In the genomic region with DNA sequence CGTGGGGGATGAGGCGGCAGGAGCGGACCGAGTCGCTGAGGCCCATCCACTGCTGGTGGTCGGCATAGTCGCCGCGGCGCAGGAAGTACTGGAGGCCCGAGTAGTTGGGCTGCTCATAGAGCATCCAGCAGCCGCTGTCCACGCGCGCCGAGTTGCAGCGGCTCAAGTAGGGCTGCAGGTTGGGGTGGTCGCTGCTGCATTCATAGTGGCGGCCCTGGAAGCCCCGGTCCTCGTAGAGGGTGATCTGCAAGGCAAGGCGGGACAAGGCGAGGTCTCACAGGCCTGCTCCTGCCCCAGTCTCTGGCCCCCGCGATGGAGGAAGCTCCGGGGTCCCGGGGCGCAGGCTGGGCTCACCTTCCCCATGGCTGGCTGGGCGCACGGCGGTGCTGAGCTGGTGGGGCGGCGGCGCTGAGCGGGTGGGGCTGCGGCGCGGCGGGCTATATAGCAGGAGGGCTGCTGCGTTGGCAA, we compare ENCODE assay signal across 2 cellular contexts.
TF ChIP-seq lines count a peak whose summit lies in the region.

A gene (minus strand): TSS at position 414 of the 468 bp plus-strand sequence. CDS start 51 bp downstream, at position 363.

TF ChIP-seq in GM23338, 12 proteins besides CTCF, POLR2A, EP300 and RAD21 (continued from another document):
- 0 out of 2 replicates have a peak, but pooled peaks have one; percentile 49 for TF ChIP-seq ZNF114 (CRISPR knock-in tag; IDR thresholded peaks at IDR 0.05)

TF ChIP-seq in WTC11, 78 proteins besides CTCF, POLR2A, EP300 and RAD21:
- TF ChIP-seq, protein P1, sequence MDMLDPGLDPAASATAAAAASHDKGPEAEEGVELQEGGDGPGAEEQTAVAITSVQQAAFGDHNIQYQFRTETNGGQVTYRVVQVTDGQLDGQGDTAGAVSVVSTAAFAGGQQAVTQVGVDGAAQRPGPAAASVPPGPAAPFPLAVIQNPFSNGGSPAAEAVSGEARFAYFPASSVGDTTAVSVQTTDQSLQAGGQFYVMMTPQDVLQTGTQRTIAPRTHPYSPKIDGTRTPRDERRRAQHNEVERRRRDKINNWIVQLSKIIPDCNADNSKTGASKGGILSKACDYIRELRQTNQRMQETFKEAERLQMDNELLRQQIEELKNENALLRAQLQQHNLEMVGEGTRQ (CRISPR knock-in tag; IDR thresholded peaks at IDR 0.05), result 0 out of 2 replicates have a peak, but pooled peaks have one; percentile 28
- TF ChIP-seq FOXK1 (CRISPR knock-in tag; IDR thresholded peaks at IDR 0.05) (peak; percentile 18; the same call in 1 of the 2 replicates), FOXP1 (CRISPR knock-in tag; IDR thresholded peaks at IDR 0.05; ENCODE audit: borderline replicate concordance) (peak; percentile 70; the same call in 1 of the 2 replicates)
- TF ChIP-seq, protein P2, sequence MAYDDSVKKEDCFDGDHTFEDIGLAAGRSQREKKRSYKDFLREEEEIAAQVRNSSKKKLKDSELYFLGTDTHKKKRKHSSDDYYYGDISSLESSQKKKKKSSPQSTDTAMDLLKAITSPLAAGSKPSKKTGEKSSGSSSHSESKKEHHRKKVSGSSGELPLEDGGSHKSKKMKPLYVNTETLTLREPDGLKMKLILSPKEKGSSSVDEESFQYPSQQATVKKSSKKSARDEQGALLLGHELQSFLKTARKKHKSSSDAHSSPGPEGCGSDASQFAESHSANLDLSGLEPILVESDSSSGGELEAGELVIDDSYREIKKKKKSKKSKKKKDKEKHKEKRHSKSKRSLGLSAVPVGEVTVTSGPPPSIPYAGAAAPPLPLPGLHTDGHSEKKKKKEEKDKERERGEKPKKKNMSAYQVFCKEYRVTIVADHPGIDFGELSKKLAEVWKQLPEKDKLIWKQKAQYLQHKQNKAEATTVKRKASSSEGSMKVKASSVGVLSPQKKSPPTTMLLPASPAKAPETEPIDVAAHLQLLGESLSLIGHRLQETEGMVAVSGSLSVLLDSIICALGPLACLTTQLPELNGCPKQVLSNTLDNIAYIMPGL (CRISPR knock-in tag; IDR thresholded peaks at IDR 0.05), result peak; percentile 33; the same call in 1 of the 2 replicates
- TF ChIP-seq, protein P3, sequence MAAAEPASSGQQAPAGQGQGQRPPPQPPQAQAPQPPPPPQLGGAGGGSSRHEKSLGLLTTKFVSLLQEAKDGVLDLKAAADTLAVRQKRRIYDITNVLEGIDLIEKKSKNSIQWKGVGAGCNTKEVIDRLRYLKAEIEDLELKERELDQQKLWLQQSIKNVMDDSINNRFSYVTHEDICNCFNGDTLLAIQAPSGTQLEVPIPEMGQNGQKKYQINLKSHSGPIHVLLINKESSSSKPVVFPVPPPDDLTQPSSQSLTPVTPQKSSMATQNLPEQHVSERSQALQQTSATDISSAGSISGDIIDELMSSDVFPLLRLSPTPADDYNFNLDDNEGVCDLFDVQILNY (CRISPR knock-in tag; IDR thresholded peaks at IDR 0.05), result peak; percentile 61; the same call in 1 of the 2 replicates
- TF ChIP-seq, protein P4, sequence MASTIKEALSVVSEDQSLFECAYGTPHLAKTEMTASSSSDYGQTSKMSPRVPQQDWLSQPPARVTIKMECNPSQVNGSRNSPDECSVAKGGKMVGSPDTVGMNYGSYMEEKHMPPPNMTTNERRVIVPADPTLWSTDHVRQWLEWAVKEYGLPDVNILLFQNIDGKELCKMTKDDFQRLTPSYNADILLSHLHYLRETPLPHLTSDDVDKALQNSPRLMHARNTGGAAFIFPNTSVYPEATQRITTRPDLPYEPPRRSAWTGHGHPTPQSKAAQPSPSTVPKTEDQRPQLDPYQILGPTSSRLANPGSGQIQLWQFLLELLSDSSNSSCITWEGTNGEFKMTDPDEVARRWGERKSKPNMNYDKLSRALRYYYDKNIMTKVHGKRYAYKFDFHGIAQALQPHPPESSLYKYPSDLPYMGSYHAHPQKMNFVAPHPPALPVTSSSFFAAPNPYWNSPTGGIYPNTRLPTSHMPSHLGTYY (CRISPR knock-in tag; IDR thresholded peaks at IDR 0.05), result 0 out of 2 replicates have a peak, but pooled peaks have one; percentile 26
- TF ChIP-seq, protein P5, sequence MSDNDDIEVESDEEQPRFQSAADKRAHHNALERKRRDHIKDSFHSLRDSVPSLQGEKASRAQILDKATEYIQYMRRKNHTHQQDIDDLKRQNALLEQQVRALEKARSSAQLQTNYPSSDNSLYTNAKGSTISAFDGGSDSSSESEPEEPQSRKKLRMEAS (CRISPR knock-in tag; IDR thresholded peaks at IDR 0.05), result peak; percentile 32; the same call in 1 of the 2 replicates
